ENCODE assay signal across 1 cellular context in the genomic region with DNA sequence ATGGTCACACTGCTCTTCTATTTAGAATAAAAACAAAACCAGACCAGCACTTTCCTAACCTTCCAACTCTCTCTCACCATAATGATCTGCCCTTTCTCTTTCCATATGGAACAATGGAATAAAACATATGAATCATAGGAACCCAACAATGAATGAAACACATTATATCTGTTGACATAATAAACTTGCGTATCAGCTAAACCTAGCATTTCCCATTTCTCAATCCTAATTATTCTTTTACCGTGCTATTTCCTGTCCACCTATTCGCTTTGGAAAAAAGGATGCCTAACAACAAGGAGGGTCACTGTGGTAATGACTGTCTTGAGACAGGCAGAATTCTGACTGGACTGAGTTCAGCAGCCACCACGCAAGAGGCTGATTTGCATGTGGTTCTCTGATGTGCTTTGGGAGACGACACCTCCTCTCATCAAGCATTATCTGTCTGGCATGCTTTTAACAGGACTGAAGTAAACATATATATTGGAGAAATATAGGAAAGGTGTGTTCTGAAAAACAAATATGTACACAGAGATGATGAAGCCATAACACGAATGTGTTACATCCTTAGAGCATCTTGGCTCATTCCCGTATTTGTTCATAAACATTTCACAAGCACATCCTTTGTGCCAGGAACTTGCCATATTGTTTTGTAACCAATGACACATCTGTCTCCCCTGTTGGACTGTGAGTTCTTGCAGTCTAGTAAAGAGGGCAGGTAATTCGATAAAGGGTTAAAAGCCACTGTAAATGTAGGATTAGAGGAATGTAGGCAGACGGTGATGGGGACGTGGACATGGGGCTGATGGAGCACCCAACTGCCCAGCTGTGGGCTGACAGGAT.
A peak's percentile ranks its signal among the peaks of the same experiment; 100 is the strongest.
TF ChIP-seq lines count a peak whose summit lies in the region.

No MANE protein-coding gene starts in this region.

TF ChIP-seq in HepG2, 621 proteins besides CTCF, POLR2A, EP300 and RAD21 (continued from another document):
- TF ChIP-seq ZBTB49 (CRISPR knock-in tag; IDR thresholded peaks at IDR 0.05; ENCODE audit: borderline replicate concordance) (no peak), JUND (CRISPR knock-in tag; IDR thresholded peaks at IDR 0.05) (no peak), RFXANK (CRISPR knock-in tag; IDR thresholded peaks at IDR 0.05) (no peak), SALL1 (CRISPR knock-in tag; IDR thresholded peaks at IDR 0.05) (no peak), CEBPG (CRISPR knock-in tag; IDR thresholded peaks at IDR 0.05) (peak; percentile 3; the same call in 1 of the 2 replicates), AHR (CRISPR knock-in tag; IDR thresholded peaks at IDR 0.05) (no peak), FOSL2 (CRISPR knock-in tag; IDR thresholded peaks at IDR 0.05) (peak; percentile 85), SOX13 (IDR thresholded peaks at IDR 0.05) (no peak), SOX13 (CRISPR knock-in tag; conservative IDR thresholded peaks at IDR 0.05 in 1 of 2, IDR thresholded peaks at IDR 0.05 in 1 of 2) (peak in 1 of 2 experiments; percentile 45; a peak in 1 of 4 replicates), FOXP1 (IDR thresholded peaks at IDR 0.05) (no peak), FOXP1 (CRISPR knock-in tag; IDR thresholded peaks at IDR 0.05) (peak; percentile 49; the same call in 1 of the 2 replicates), RXRB (CRISPR knock-in tag; IDR thresholded peaks at IDR 0.05; ENCODE audit: borderline replicate concordance) (no peak)
- TF ChIP-seq, protein P1, sequence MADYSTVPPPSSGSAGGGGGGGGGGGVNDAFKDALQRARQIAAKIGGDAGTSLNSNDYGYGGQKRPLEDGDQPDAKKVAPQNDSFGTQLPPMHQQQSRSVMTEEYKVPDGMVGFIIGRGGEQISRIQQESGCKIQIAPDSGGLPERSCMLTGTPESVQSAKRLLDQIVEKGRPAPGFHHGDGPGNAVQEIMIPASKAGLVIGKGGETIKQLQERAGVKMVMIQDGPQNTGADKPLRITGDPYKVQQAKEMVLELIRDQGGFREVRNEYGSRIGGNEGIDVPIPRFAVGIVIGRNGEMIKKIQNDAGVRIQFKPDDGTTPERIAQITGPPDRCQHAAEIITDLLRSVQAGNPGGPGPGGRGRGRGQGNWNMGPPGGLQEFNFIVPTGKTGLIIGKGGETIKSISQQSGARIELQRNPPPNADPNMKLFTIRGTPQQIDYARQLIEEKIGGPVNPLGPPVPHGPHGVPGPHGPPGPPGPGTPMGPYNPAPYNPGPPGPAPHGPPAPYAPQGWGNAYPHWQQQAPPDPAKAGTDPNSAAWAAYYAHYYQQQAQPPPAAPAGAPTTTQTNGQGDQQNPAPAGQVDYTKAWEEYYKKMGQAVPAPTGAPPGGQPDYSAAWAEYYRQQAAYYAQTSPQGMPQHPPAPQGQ (CRISPR knock-in tag; IDR thresholded peaks at IDR 0.05; ENCODE audit: borderline replicate concordance): no peak
